ENCODE assay signal across 3 cellular contexts in the genomic region with DNA sequence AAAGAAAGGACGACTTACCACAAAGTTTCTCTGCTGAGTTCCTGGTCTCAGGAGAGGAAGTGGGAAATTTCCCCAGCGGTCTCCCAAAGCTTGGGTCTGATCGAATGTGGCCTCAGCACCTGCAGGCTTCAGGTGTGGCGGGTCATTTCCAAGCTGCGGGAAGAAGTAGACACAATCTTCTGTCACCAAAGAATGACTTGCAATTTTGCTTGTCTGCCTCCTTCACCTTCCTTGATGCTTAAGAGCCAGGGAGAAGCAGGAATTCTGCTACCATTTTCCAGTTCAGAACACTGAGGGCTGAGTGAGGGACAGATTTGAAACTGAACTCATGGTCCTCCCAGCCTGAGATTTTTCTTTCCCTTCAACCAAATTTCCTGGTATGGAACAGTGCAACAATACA.
A peak's percentile ranks its signal among the peaks of the same experiment; 100 is the strongest.
TF ChIP-seq lines count a peak whose summit lies in the region.

No MANE protein-coding gene starts in this region.

TF ChIP-seq in A549, 52 proteins besides CTCF, POLR2A, EP300 and RAD21:
- TF ChIP-seq MAFK (IDR thresholded peaks at IDR 0.05; ENCODE audit: partially characterized antibody) = peak; percentile 17
- TF ChIP-seq CHD4 (IDR thresholded peaks at IDR 0.05; ENCODE audit: borderline replicate concordance) = no peak
- peak; percentile 87 for TF ChIP-seq NFE2L2 (conservative IDR thresholded peaks at IDR 0.05; ENCODE audit: low read length)
- TF ChIP-seq, protein P1, sequence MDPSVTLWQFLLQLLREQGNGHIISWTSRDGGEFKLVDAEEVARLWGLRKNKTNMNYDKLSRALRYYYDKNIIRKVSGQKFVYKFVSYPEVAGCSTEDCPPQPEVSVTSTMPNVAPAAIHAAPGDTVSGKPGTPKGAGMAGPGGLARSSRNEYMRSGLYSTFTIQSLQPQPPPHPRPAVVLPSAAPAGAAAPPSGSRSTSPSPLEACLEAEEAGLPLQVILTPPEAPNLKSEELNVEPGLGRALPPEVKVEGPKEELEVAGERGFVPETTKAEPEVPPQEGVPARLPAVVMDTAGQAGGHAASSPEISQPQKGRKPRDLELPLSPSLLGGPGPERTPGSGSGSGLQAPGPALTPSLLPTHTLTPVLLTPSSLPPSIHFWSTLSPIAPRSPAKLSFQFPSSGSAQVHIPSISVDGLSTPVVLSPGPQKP (IDR thresholded peaks at IDR 0.05; ENCODE audit: low read depth, low read length) = no peak

TF ChIP-seq in IMR-90, 13 proteins besides CTCF, POLR2A, EP300 and RAD21:
- TF ChIP-seq MXI1 (IDR thresholded peaks at IDR 0.05; ENCODE audit: borderline replicate concordance, low read depth, low read length) = no peak
- TF ChIP-seq CEBPB (IDR thresholded peaks at IDR 0.05; ENCODE audit: low read depth, low read length) = no peak
- TF ChIP-seq NFE2L2 (IDR thresholded peaks at IDR 0.05; ENCODE audit: low read depth, low read length) = peak; percentile 52
- no peak for TF ChIP-seq SMC3 (IDR thresholded peaks at IDR 0.05; ENCODE audit: low read depth, low read length)
- TF ChIP-seq RFX5 (IDR thresholded peaks at IDR 0.05; ENCODE audit: low read depth, low read length) = no peak
- TF ChIP-seq, protein P2, sequence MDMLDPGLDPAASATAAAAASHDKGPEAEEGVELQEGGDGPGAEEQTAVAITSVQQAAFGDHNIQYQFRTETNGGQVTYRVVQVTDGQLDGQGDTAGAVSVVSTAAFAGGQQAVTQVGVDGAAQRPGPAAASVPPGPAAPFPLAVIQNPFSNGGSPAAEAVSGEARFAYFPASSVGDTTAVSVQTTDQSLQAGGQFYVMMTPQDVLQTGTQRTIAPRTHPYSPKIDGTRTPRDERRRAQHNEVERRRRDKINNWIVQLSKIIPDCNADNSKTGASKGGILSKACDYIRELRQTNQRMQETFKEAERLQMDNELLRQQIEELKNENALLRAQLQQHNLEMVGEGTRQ (IDR thresholded peaks at IDR 0.05; ENCODE audit: low read depth, low read length) = no peak
- TF ChIP-seq BHLHE40 (IDR thresholded peaks at IDR 0.05; ENCODE audit: low read depth, low read length) = no peak

TF ChIP-seq in K562, 482 proteins besides CTCF, POLR2A, EP300 and RAD21:
- TF ChIP-seq MAFG (tag; conservative IDR thresholded peaks at IDR 0.05) (peak; percentile 41; the same call in 1 of the 2 replicates), ARNT (IDR thresholded peaks at IDR 0.05) (no peak), NFE2L1 (tag; IDR thresholded peaks at IDR 0.05; ENCODE audit: borderline replicate concordance, low read depth) (no peak), SMARCA4 (IDR thresholded peaks at IDR 0.05) (no peak)
